8 cellular contexts compared by ENCODE assay signal in genomic region chr9:134366223-134367031, GRCh38. TPM values are rescaled to one million over a fixed set of nuclear protein-coding genes. Genes with fewer than 3 reads are reported as not detected.
A peak's percentile ranks its signal among the peaks of the same experiment; 100 is the strongest.
DNase-seq lines count a peak whose midpoint lies in the region; ATAC-seq and TF ChIP-seq lines count a peak whose summit lies in the region.

No MANE protein-coding gene starts in this region.

- peak overlapping the region; percentile 45 for H3K27ac ChIP-seq in muscle layer of duodenum (ENCODE audit: low read length)

- DNase-seq in stimulated activated naive CD8-positive, alpha-beta T cell treated with anti-CD3 and anti-CD28 coated beads, Interleukin-15, amount 100 ng/mL, for 72 hours = no peak
- no peak for DNase-seq in stimulated activated naive CD8-positive, alpha-beta T cell treated with anti-CD3 and anti-CD28 coated beads, Interleukin-15, Interleukin-2, amounts not matched to agents 100 U/mL and 50 U/mL, for 24 hours
- peak; percentile 42 to 84 for DNase-seq in SHP77 (lab: John Stamatoyannopoulos, UW)
- DNase-seq in epithelial cell of proximal tubule (ENCODE audit: low read depth) = peak; percentile 36

- ATAC-seq in stimulated activated naive CD8-positive, alpha-beta T cell treated with anti-CD3 and anti-CD28 coated beads, Interleukin-15, amount 100 ng/mL, for 72 hours = peak; percentile 35
- ATAC-seq in stimulated activated naive CD8-positive, alpha-beta T cell treated with anti-CD3 and anti-CD28 coated beads, Interleukin-15, Interleukin-2, amounts not matched to agents 100 U/mL and 50 U/mL, for 24 hours = no peak
- ATAC-seq in HG03095 (IDR thresholded peaks at IDR 0.05; ENCODE audit: unreplicated experiment) (no peak), GM18861 (IDR thresholded peaks at IDR 0.05; ENCODE audit: unreplicated experiment) (no peak), HG03025 (IDR thresholded peaks at IDR 0.05; ENCODE audit: low FRiP score, unreplicated experiment) (no peak)

- H3K27ac Mint-ChIP-seq in stimulated activated naive CD8-positive, alpha-beta T cell treated with anti-CD3 and anti-CD28 coated beads, Interleukin-15, amount 100 ng/mL, for 72 hours = no peak overlapping the region

- H3K9me3 ChIP-seq in muscle layer of duodenum (ENCODE audit: control insufficient read depth in 1 of 2, low read length in 2 of 2) = no peaks in the 10 kb centered on the region

- TF ChIP-seq CTCF in epithelial cell of proximal tubule (conservative IDR thresholded peaks at IDR 0.05; ENCODE audit: low read depth, low read length) = no peak

- peak overlapping the region; percentile 8 for H3K4me3 ChIP-seq in epithelial cell of proximal tubule (ENCODE audit: low read depth, low read length)
- H3K4me3 ChIP-seq in muscle layer of duodenum (ENCODE audit: low read depth in 1 of 2, low read length in 2 of 2) = peak overlapping the region in 1 of 2 donors; percentile 42

- no peaks in the 10 kb centered on the region for H3K9me3 Mint-ChIP-seq in stimulated activated naive CD8-positive, alpha-beta T cell treated with anti-CD3 and anti-CD28 coated beads, Interleukin-15, amount 100 ng/mL, for 72 hours

- H3K4me3 Mint-ChIP-seq in stimulated activated naive CD8-positive, alpha-beta T cell treated with anti-CD3 and anti-CD28 coated beads, Interleukin-15, amount 100 ng/mL, for 72 hours = no peak overlapping the region

- peaks cover 12% of the 10 kb centered on the region for H3K4me1 Mint-ChIP-seq in stimulated activated naive CD8-positive, alpha-beta T cell treated with anti-CD3 and anti-CD28 coated beads, Interleukin-15, amount 100 ng/mL, for 72 hours

- peaks cover 6% of the 10 kb centered on the region for H3K27me3 Mint-ChIP-seq in stimulated activated naive CD8-positive, alpha-beta T cell treated with anti-CD3 and anti-CD28 coated beads, Interleukin-15, amount 100 ng/mL, for 72 hours

- no peaks in the 10 kb centered on the region for H3K27me3 ChIP-seq in muscle layer of duodenum (ENCODE audit: low read depth, low read length)

- H3K4me1 ChIP-seq in muscle layer of duodenum (ENCODE audit: control insufficient read depth in 1 of 2, insufficient read depth in 2 of 2, low read length in 2 of 2) = peaks cover 9 to 52% of the 10 kb centered on the region in 2 donors

- no peaks in the 10 kb centered on the region for H3K36me3 ChIP-seq in muscle layer of duodenum (ENCODE audit: control insufficient read depth in 1 of 2, insufficient read depth in 2 of 2, low read length in 2 of 2)

RNA-seq across cellular contexts. Expression of gene RXRA, which starts 40.2 kb away (rescaled TPM):
- total RNA-seq in epithelial cell of proximal tubule = 8.4 and 19.1 TPM in 2 replicates

Comparison
In these comparisons a context has a peak if more than half of its experiments do, and no peak if none do; other contexts are left out.
1. DNase-seq: peak in SHP77 (2 of 2) and epithelial cell of proximal tubule (single experiment); none in stimulated activated naive CD8-positive, alpha-beta T cell treated with anti-CD3 and anti-CD28 coated beads, Interleukin-15, amount 100 ng/mL, for 72 hours (0 of 2) and stimulated activated naive CD8-positive, alpha-beta T cell treated with anti-CD3 and anti-CD28 coated beads, Interleukin-15, Interleukin-2, amounts not matched to agents 100 U/mL and 50 U/mL, for 24 hours (single experiment).